8 cellular contexts compared by ENCODE assay signal in genomic region chr3:196942226-196942914, GRCh38. TPM values are rescaled to one million over a fixed set of nuclear protein-coding genes. Genes with fewer than 3 reads are reported as not detected.
A peak's percentile ranks its signal among the peaks of the same experiment; 100 is the strongest.
DNase-seq lines count a peak whose midpoint lies in the region; ATAC-seq and TF ChIP-seq lines count a peak whose summit lies in the region.

TSS of gene NCBP2 (minus strand) at chr3:196942528. CDS start at chr3:196942503, 25 bp downstream.

- no peak for TF ChIP-seq EP300 in SK-N-SH (IDR thresholded peaks at IDR 0.05; ENCODE audit: borderline replicate concordance in 1 of 2, low read depth in 1 of 2, low read length in 1 of 2)

- peak; percentile 86 for TF ChIP-seq CTCF in GM10266 (IDR thresholded peaks at IDR 0.05; ENCODE audit: control insufficient read depth, insufficient read depth, low read depth, missing control alignments)
- TF ChIP-seq CTCF in SK-N-SH (IDR thresholded peaks at IDR 0.05), result peak; percentile 64
- TF ChIP-seq CTCF in omental fat pad (IDR thresholded peaks at IDR 0.05), result peak in 1 of 3 donors; percentile 7
- TF ChIP-seq CTCF in testis (IDR thresholded peaks at IDR 0.05), result peak; percentile 46 to 76 (median 59)

- peak within 1 kb of the TSS; percentile 95 to 96 for H3K4me3 ChIP-seq in SK-N-SH (ENCODE audit: low read depth in 2 of 2, low read length in 1 of 2)
- H3K4me3 ChIP-seq in testis, result peak within 1 kb of the TSS; percentile 88 to 97

- H3K36me3 Mint-ChIP-seq in activated naive CD4-positive, alpha-beta T cell treated with anti-CD3 and anti-CD28 coated beads, Interleukin-2, amount 50 U/mL, for 24 hours, result peaks cover 21% of the 10 kb centered on the region

- H3K27ac Mint-ChIP-seq in activated naive CD4-positive, alpha-beta T cell treated with anti-CD3 and anti-CD28 coated beads, Interleukin-2, amount 50 U/mL, for 24 hours, result peak within 1 kb of the TSS; percentile 98

- intact Hi-C loops in testis (cut with DNase I; ENCODE audit: low total_unique reads), result loop anchor here (5.0 kb wide), 1 partner anchor 65 kb away; no protein-coding TSS in a partner anchor

- H3K4me1 ChIP-seq in SK-N-SH (ENCODE audit: control insufficient read depth in 1 of 2, insufficient read depth in 2 of 2, low read depth in 1 of 2, low read length in 1 of 2) (peaks cover 6 to 11% of the 10 kb centered on the region in 2 experiments; a peak in 3 of 4 replicates), testis (peaks cover 14% of the 10 kb centered on the region)

- peaks cover 11% of the 10 kb centered on the region; the same call in 1 of the 2 replicates for H4K20me1 ChIP-seq in SK-N-SH (ENCODE audit: insufficient read depth)

- CTCF ChIA-PET in SK-N-SH (lab: Yijun Ruan, JAX), result interaction anchor here (0.6 to 3.0 kb wide), 22 partner anchors 8 to 333 kb away, joined by 3 to 16 read pairs (median 4); partner anchors contain the start of genes PIGZ and SENP5

- no peaks in the 10 kb centered on the region for H3K9me3 Mint-ChIP-seq in activated naive CD4-positive, alpha-beta T cell treated with anti-CD3 and anti-CD28 coated beads, Interleukin-2, amount 50 U/mL, for 24 hours

- peaks cover 23 to 28% of the 10 kb centered on the region in 2 experiments for H3K36me3 ChIP-seq in SK-N-SH (replicated peaks in 1 of 2; ENCODE audit: control insufficient read depth in 1 of 2, insufficient read depth in 2 of 2, low read length in 1 of 2)
- H3K36me3 ChIP-seq in testis (ENCODE audit: low read depth, missing control alignments), result no peaks in the 10 kb centered on the region

- POLR2A ChIA-PET in SK-N-SH (lab: Yijun Ruan, JAX), result interaction anchor here (0.7 to 1.7 kb wide), 7 partner anchors 9 to 202 kb away, joined by 3 to 18 read pairs (median 3); partner anchors contain the start of gene SENP5

- peak within 1 kb of the TSS; percentile 98 for H3K9ac ChIP-seq in SK-N-SH

- H3F3A ChIP-seq in SK-N-SH (replicated peaks; ENCODE audit: insufficient read depth), result peaks cover 22% of the 10 kb centered on the region

- peaks cover 48% of the 10 kb centered on the region for H3K4me1 Mint-ChIP-seq in activated naive CD4-positive, alpha-beta T cell treated with anti-CD3 and anti-CD28 coated beads, Interleukin-2, amount 50 U/mL, for 24 hours

- no peaks in the 10 kb centered on the region for H3K27me3 ChIP-seq in SK-N-SH (ENCODE audit: insufficient read depth)
- H3K27me3 ChIP-seq in testis, result no peaks in the 10 kb centered on the region

- TF ChIP-seq POLR2A in testis (IDR thresholded peaks at IDR 0.05), result no peak

- H3K9me2 ChIP-seq in SK-N-SH, result no peaks in the 10 kb centered on the region

- TF ChIP-seq RAD21 in SK-N-SH (IDR thresholded peaks at IDR 0.05; ENCODE audit: low read length), result peak; percentile 43

- ATAC-seq in HG02588 (IDR thresholded peaks at IDR 0.05; ENCODE audit: unreplicated experiment) (peak; percentile 83), omental fat pad (ENCODE audit: low FRiP score) (peak; percentile 98)

- peaks cover 79% of the 10 kb centered on the region for H3K79me2 ChIP-seq in SK-N-SH (ENCODE audit: insufficient read depth)

- peak within 1 kb of the TSS; percentile 94 for H3K4me2 ChIP-seq in SK-N-SH

- 0% methylated on average over 3 of the region's 77 CpGs for WGBS in SK-N-SH (ENCODE audit: low lambda C conversion rate)
- WGBS in testis, 2 donors, result 1 to 2% methylated on average over 41 to 62 of the region's 77 CpGs

- H2AFZ ChIP-seq in SK-N-SH (ENCODE audit: low read depth), result peak within 1 kb of the TSS; percentile 84

- H3K27ac ChIP-seq in SK-N-SH (ENCODE audit: low read depth in 2 of 2, low read length in 1 of 2) (peak within 1 kb of the TSS; percentile 97 to 99), testis (peak within 1 kb of the TSS; percentile 76 to 90)

- DNase-seq in GM10266 (ENCODE audit: extremely low spot score) (peak; percentile 98), NCI-H1048 (lab: John Stamatoyannopoulos, UW) (peak; percentile 95), SK-N-SH (peak; percentile 96), glomerular endothelial cell (ENCODE audit: extremely low read depth, low read depth, low spot score) (peak; percentile 75), omental fat pad (ENCODE audit: low spot score) (peak; percentile 99), testis (peak; percentile 97)

- H3K4me3 Mint-ChIP-seq in activated naive CD4-positive, alpha-beta T cell treated with anti-CD3 and anti-CD28 coated beads, Interleukin-2, amount 50 U/mL, for 24 hours, result peak within 1 kb of the TSS; percentile 98

- H3K9me3 ChIP-seq in SK-N-SH, result no peaks in the 10 kb centered on the region
- no peaks in the 10 kb centered on the region for H3K9me3 ChIP-seq in testis

- H3K27me3 Mint-ChIP-seq in activated naive CD4-positive, alpha-beta T cell treated with anti-CD3 and anti-CD28 coated beads, Interleukin-2, amount 50 U/mL, for 24 hours, result no peaks in the 10 kb centered on the region

TF ChIP-seq in SK-N-SH, 30 proteins besides CTCF, POLR2A, EP300 and RAD21 (continues in another document):
- TF ChIP-seq MAX (IDR thresholded peaks at IDR 0.05; ENCODE audit: low read depth) (peak; percentile 99), ZBTB33 (IDR thresholded peaks at IDR 0.05; ENCODE audit: borderline replicate concordance, low read depth) (no peak), RFX5 (IDR thresholded peaks at IDR 0.05; ENCODE audit: low read length) (no peak), CHD2 (IDR thresholded peaks at IDR 0.05; ENCODE audit: low read length, partially characterized antibody) (peak; percentile 82), NFIC (IDR thresholded peaks at IDR 0.05; ENCODE audit: borderline replicate concordance) (peak; percentile 78; the same call in 1 of the 2 replicates), POLR2AphosphoS5 (IDR thresholded peaks at IDR 0.05; ENCODE audit: low read depth, low read length) (peak; percentile 91), FOXJ3 (CRISPR knock-in tag; IDR thresholded peaks at IDR 0.05) (no peak; the same call in 1 of the 2 replicates), GABPA (IDR thresholded peaks at IDR 0.05; ENCODE audit: low read depth) (peak; percentile 93), JUND (IDR thresholded peaks at IDR 0.05) (no peak), TCF12 (IDR thresholded peaks at IDR 0.05) (no peak; the same call in 1 of the 2 replicates), REST (IDR thresholded peaks at IDR 0.05; ENCODE audit: low read depth, low read length) (peak; percentile 76; the same call in 1 of the 2 replicates), FOXM1 (IDR thresholded peaks at IDR 0.05; ENCODE audit: low read depth) (no peak), FOSL2 (IDR thresholded peaks at IDR 0.05; ENCODE audit: borderline replicate concordance, low read depth) (no peak)

RNA-seq across cellular contexts. Expression of gene NCBP2, which starts in this region (rescaled TPM):
- polyA plus RNA-seq in SK-N-SH (2012; rRNA removed) (112 and 128 TPM in 2 replicates), testis (ENCODE audit: insufficient read depth, low read depth, low replicate concordance) (53.3 TPM)
- polyA plus RNA-seq in SK-N-SH (2012; cell fraction: cytosol; rRNA removed), result 149 and 204 TPM in 2 replicates
- polyA plus RNA-seq in SK-N-SH (2012; cell fraction: nucleus; rRNA removed), result 54.0 and 73.7 TPM in 2 replicates
- total RNA-seq in glomerular endothelial cell (48.5 and 50.2 TPM in 2 replicates), omental fat pad (10 to 100 TPM; 33.3 to 63.3 (median 39.9) TPM), testis (10 to 100 TPM; 30.6 to 40.8 TPM)

Comparison
In these comparisons a context has a peak if more than half of its experiments do, and no peak if none do; other contexts are left out.
1. Peak in every context shown above with its lines: DNase-seq, ATAC-seq, H3K4me3 ChIP-seq and H3K27ac ChIP-seq.